ENCODE assay signal across 23 cellular contexts in genomic region chr22:49997221-49997599, GRCh38. TPM values are rescaled to one million over a fixed set of nuclear protein-coding genes. Genes with fewer than 3 reads are reported as not detected.
DNase-seq lines count a peak whose midpoint lies in the region; ATAC-seq and TF ChIP-seq lines count a peak whose summit lies in the region.
"Had no signal": no experiment of that assay in that cellular context is flagged by ENCODE, and none has a peak within 500 bp of the region (broad histone marks: within the 10 kb centered on the region; RNA-seq: fewer than 3 reads in every experiment).

No MANE protein-coding gene starts in this region.

- H3K27ac ChIP-seq in RWPE2 (ENCODE audit: poor library complexity, severe bottlenecking), result no peak overlapping the region
- H3K27ac ChIP-seq: BLaER1, epithelial cell of prostate, gastroesophageal sphincter, GM23248, KMS-11, psoas muscle, thyroid gland had no signal

- DNase-seq in 8988T (peak; percentile 2), BE2C (peak; percentile 7), RWPE2 (ENCODE audit: low spot score) (peak; percentile 67), HAP-1 (ENCODE audit: low spot score in 2 of 2) (no peak), NCI-H82 treated with DMSO at 0.1 percent for 48 hours (lab: John Stamatoyannopoulos, UW; ENCODE audit: unreplicated experiment) (no peak)
- DNase-seq: activated CD4-positive, alpha-beta T cell treated with anti-CD3 and anti-CD28 coated beads for 48 hours; activated T-cell treated with anti-CD3 and anti-CD28 coated beads, Interleukin-2, amount 50 U/mL, for 4 hours; GM23248; NCI-H1048; psoas muscle; SIG-M5; T-helper 2 cell; thyroid gland had no signal

- H3K9ac ChIP-seq in mucosa of stomach (ENCODE audit: low read length), result peak overlapping the region; percentile 37
- H3K9ac ChIP-seq: BLaER1, GM23248, KMS-11 had no signal

- H3K27me3 ChIP-seq in BE2C (no peaks in the 10 kb centered on the region), RWPE2 (ENCODE audit: insufficient read depth, poor library complexity, severe bottlenecking) (no peaks in the 10 kb centered on the region), mucosa of stomach (ENCODE audit: control insufficient read depth, insufficient read depth, low read length) (peaks cover 8% of the 10 kb centered on the region), HAP-1 (ENCODE audit: low read depth) (no peaks in the 10 kb centered on the region)
- H3K27me3 ChIP-seq: BLaER1 had no signal

- no peak for TF ChIP-seq CTCF in BE2C (IDR thresholded peaks at IDR 0.05; ENCODE audit: low read depth, low read length)
- TF ChIP-seq CTCF in RWPE2 (IDR thresholded peaks at IDR 0.05; ENCODE audit: poor library complexity, severe bottlenecking), result no peak

- no peak for ATAC-seq in RWPE2 (ENCODE audit: low read depth)
- ATAC-seq in HG03460 (IDR thresholded peaks at IDR 0.05; ENCODE audit: unreplicated experiment), result no peak
- no peak for ATAC-seq in HG03354 (IDR thresholded peaks at IDR 0.05; ENCODE audit: poor library complexity, severe bottlenecking, unreplicated experiment)
- ATAC-seq: activated naive CD4-positive, alpha-beta T cell treated with anti-CD3 and anti-CD28 coated beads, Interleukin-2, amount 50 U/mL, for 72 hours; activated T-cell treated with anti-CD3 and anti-CD28 coated beads, Interleukin-2, amount 50 U/mL, for 4 hours; gastroesophageal sphincter; naive thymus-derived CD8-positive, alpha-beta T cell; psoas muscle; stimulated activated effector memory CD8-positive, alpha-beta T cell treated with anti-CD3 and anti-CD28 coated beads, Interleukin-12 subunit alpha, Interleukin-12 subunit beta, amount 100 ng/mL, for 72 hours had no signal

- no peaks in the 10 kb centered on the region for H3K9me3 ChIP-seq in BE2C
- H3K9me3 ChIP-seq in RWPE2 (ENCODE audit: severe bottlenecking), result no peaks in the 10 kb centered on the region
- H3K9me3 ChIP-seq in mucosa of stomach (ENCODE audit: control insufficient read depth, low read length), result no peaks in the 10 kb centered on the region
- H3K9me3 ChIP-seq in HAP-1, result no peaks in the 10 kb centered on the region
- H3K9me3 ChIP-seq: BLaER1, psoas muscle, thyroid gland had no signal

- H3K4me3 ChIP-seq in BE2C (ENCODE audit: low read depth, low read length), result no peak overlapping the region
- no peak overlapping the region for H3K4me3 ChIP-seq in RWPE2 (ENCODE audit: severe bottlenecking)
- no peak overlapping the region for H3K4me3 ChIP-seq in mucosa of stomach (ENCODE audit: low read length)
- H3K4me3 ChIP-seq in HAP-1, result no peak overlapping the region
- H3K4me3 ChIP-seq: BLaER1, gastroesophageal sphincter, GM23248, psoas muscle, thyroid gland had no signal

- in situ Hi-C loops in HAP-1 (cut with MboI; ENCODE audit: low sequenced_read_pairs), result no loop called here

- no peaks in the 10 kb centered on the region for H3K36me3 ChIP-seq in BE2C
- no peaks in the 10 kb centered on the region for H3K36me3 ChIP-seq in RWPE2 (ENCODE audit: low read depth)
- H3K36me3 ChIP-seq in mucosa of stomach (ENCODE audit: control insufficient read depth, insufficient read depth, low read length), result no peaks in the 10 kb centered on the region
- H3K36me3 ChIP-seq in HAP-1 (replicated peaks), result no peaks in the 10 kb centered on the region
- H3K36me3 ChIP-seq: BLaER1, gastroesophageal sphincter, thyroid gland had no signal

- H3K4me1 ChIP-seq in BE2C (peaks cover 3% of the 10 kb centered on the region; the same call in 1 of the 2 replicates), RWPE2 (ENCODE audit: insufficient read depth, poor library complexity, severe bottlenecking) (no peaks in the 10 kb centered on the region), mucosa of stomach (ENCODE audit: control insufficient read depth, insufficient read depth, low read length) (peaks cover 66% of the 10 kb centered on the region), HAP-1 (no peaks in the 10 kb centered on the region)

RNA-seq across cellular contexts. Expression of gene IL17REL, which starts 15.4 kb away (rescaled TPM):
- polyA plus RNA-seq in BE2C (2012; ENCODE audit: insufficient read depth, insufficient read length, low read depth), result not detected
- polyA plus RNA-seq: GM23248; naive thymus-derived CD8-positive, alpha-beta T cell; psoas muscle had no signal

RNA-seq across cellular contexts. Expression of gene PIM3, which starts 36.6 kb away (rescaled TPM):
- polyA plus RNA-seq in BE2C (2012; ENCODE audit: insufficient read depth, insufficient read length, low read depth), result 286 TPM

Comparison
In these comparisons a context has a peak if more than half of its experiments do, and no peak if none do; other contexts are left out.
1. DNase-seq: peak in 8988T (single experiment), BE2C (single experiment) and RWPE2 (single experiment); none in HAP-1 (0 of 2) and NCI-H82 treated with DMSO at 0.1 percent for 48 hours (single experiment).